In genomic region chr22:37518509-37519267, GRCh38 we compare ENCODE assay signal across 1 cellular context.
A peak's percentile ranks its signal among the peaks of the same experiment; 100 is the strongest.
TF ChIP-seq lines count a peak whose summit lies in the region.

No MANE protein-coding gene starts in this region.

TF ChIP-seq in HEK293, 187 proteins besides CTCF, POLR2A, EP300 and RAD21 (continued from another document and continues in another):
- TF ChIP-seq ZNF518A (tag by site-specific recombination; conservative IDR thresholded peaks at IDR 0.05; ENCODE audit: low read depth) (no peak), ZFP69B (tag by site-specific recombination; IDR thresholded peaks at IDR 0.05) (0 out of 2 replicates have a peak, but pooled peaks have one; percentile 20), ZNF776 (tag by site-specific recombination; IDR thresholded peaks at IDR 0.05; ENCODE audit: borderline replicate concordance) (no peak), ZNF707 (tag by site-specific recombination; IDR thresholded peaks at IDR 0.05) (no peak), ZNF544 (tag by site-specific recombination; IDR thresholded peaks at IDR 0.05) (no peak), HOXD13 (CRISPR knock-in tag; IDR thresholded peaks at IDR 0.05; ENCODE audit: borderline replicate concordance) (no peak), MEIS1 (CRISPR knock-in tag; IDR thresholded peaks at IDR 0.05; ENCODE audit: borderline replicate concordance) (no peak), MZF1 (tag by site-specific recombination; IDR thresholded peaks at IDR 0.05; ENCODE audit: borderline replicate concordance) (no peak), ZNF302 (tag by site-specific recombination; IDR thresholded peaks at IDR 0.05; ENCODE audit: low read depth) (no peak), ZNF600 (tag by site-specific recombination; IDR thresholded peaks at IDR 0.05) (peak; percentile 58; the same call in 1 of the 2 replicates), ZNF529 (tag by site-specific recombination; IDR thresholded peaks at IDR 0.05; ENCODE audit: insufficient replicate concordance) (no peak), ZNF341 (tag by site-specific recombination; IDR thresholded peaks at IDR 0.05; ENCODE audit: low read depth) (no peak), TSHZ1 (tag by site-specific recombination; IDR thresholded peaks at IDR 0.05; ENCODE audit: borderline replicate concordance) (no peak), ZNF521 (tag by site-specific recombination; IDR thresholded peaks at IDR 0.05) (no peak), ZSCAN18 (tag by site-specific recombination; IDR thresholded peaks at IDR 0.05) (no peak), ZNF664 (tag by site-specific recombination; IDR thresholded peaks at IDR 0.05) (no peak), ZNF184 (tag by site-specific recombination; IDR thresholded peaks at IDR 0.05) (no peak), ZBTB1 (tag by site-specific recombination; IDR thresholded peaks at IDR 0.05) (peak; percentile 41; the same call in 1 of the 2 replicates), TRIM28 (IDR thresholded peaks at IDR 0.05; ENCODE audit: borderline replicate concordance, low read length) (no peak), TCF7L2 (IDR thresholded peaks at IDR 0.05; ENCODE audit: borderline replicate concordance, low read depth, low read length) (no peak), ZNF292 (tag by site-specific recombination; IDR thresholded peaks at IDR 0.05; ENCODE audit: borderline replicate concordance, low read depth) (no peak), ZNF654 (tag by site-specific recombination; IDR thresholded peaks at IDR 0.05; ENCODE audit: low read depth) (no peak), ZNF585B (tag by site-specific recombination; IDR thresholded peaks at IDR 0.05) (no peak), OSR2 (tag by site-specific recombination; IDR thresholded peaks at IDR 0.05) (no peak), ZNF404 (tag by site-specific recombination; IDR thresholded peaks at IDR 0.05) (no peak), ZNF266 (tag by site-specific recombination; IDR thresholded peaks at IDR 0.05; ENCODE audit: low read depth) (no peak), ZBTB21 (tag by site-specific recombination; IDR thresholded peaks at IDR 0.05) (no peak), KLF17 (tag by site-specific recombination; IDR thresholded peaks at IDR 0.05) (peak; percentile 62; the same call in 1 of the 2 replicates), ZNF501 (tag by site-specific recombination; IDR thresholded peaks at IDR 0.05) (peak; percentile 36; the same call in 1 of the 2 replicates), ZNF221 (tag by site-specific recombination; IDR thresholded peaks at IDR 0.05; ENCODE audit: borderline replicate concordance) (no peak), GLIS2 (tag by site-specific recombination; IDR thresholded peaks at IDR 0.05) (peak; percentile 76), SCRT1 (tag by site-specific recombination; IDR thresholded peaks at IDR 0.05; ENCODE audit: borderline replicate concordance) (no peak), BCL11B (tag by site-specific recombination; IDR thresholded peaks at IDR 0.05; ENCODE audit: low read depth) (peak; percentile 68), ZIC2 (tag by site-specific recombination; IDR thresholded peaks at IDR 0.05) (peak; percentile 52; the same call in 1 of the 2 replicates), ZFHX2 (tag by site-specific recombination; conservative IDR thresholded peaks at IDR 0.05) (peak; percentile 80), ZNF530 (tag by site-specific recombination; IDR thresholded peaks at IDR 0.05; ENCODE audit: low read depth) (no peak), SCRT2 (tag by site-specific recombination; IDR thresholded peaks at IDR 0.05) (no peak)
- TF ChIP-seq, protein P1, sequence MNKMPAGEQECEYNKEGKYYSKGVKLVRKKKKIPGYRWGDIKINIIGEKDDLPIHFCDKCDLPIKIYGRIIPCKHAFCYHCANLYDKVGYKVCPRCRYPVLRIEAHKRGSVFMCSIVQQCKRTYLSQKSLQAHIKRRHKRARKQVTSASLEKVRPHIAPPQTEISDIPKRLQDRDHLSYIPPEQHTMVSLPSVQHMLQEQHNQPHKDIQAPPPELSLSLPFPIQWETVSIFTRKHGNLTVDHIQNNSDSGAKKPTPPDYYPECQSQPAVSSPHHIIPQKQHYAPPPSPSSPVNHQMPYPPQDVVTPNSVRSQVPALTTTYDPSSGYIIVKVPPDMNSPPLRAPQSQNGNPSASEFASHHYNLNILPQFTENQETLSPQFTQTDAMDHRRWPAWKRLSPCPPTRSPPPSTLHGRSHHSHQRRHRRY (tag by site-specific recombination; IDR thresholded peaks at IDR 0.05), result no peak
- TF ChIP-seq, protein P2, sequence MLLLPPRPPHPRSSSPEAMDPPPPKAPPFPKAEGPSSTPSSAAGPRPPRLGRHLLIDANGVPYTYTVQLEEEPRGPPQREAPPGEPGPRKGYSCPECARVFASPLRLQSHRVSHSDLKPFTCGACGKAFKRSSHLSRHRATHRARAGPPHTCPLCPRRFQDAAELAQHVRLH (tag by site-specific recombination; IDR thresholded peaks at IDR 0.05), result no peak
- TF ChIP-seq, protein P3, sequence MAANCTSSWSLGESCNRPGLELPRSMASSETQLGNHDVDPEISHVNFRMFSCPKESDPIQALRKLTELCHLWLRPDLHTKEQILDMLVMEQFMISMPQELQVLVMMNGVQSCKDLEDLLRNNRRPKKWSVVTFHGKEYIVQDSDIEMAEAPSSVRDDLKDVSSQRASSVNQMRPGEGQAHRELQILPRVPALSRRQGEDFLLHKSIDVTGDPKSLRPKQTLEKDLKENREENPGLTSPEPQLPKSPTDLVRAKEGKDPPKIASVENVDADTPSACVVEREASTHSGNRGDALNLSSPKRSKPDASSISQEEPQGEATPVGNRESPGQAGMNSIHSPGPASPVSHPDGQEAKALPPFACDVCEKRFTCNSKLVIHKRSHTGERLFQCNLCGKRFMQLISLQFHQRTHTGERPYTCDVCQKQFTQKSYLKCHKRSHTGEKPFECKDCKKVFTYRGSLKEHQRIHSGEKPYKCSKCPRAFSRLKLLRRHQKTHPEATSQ (tag by site-specific recombination; IDR thresholded peaks at IDR 0.05), result peak; percentile 66; the same call in 1 of the 2 replicates
- TF ChIP-seq, protein P4, sequence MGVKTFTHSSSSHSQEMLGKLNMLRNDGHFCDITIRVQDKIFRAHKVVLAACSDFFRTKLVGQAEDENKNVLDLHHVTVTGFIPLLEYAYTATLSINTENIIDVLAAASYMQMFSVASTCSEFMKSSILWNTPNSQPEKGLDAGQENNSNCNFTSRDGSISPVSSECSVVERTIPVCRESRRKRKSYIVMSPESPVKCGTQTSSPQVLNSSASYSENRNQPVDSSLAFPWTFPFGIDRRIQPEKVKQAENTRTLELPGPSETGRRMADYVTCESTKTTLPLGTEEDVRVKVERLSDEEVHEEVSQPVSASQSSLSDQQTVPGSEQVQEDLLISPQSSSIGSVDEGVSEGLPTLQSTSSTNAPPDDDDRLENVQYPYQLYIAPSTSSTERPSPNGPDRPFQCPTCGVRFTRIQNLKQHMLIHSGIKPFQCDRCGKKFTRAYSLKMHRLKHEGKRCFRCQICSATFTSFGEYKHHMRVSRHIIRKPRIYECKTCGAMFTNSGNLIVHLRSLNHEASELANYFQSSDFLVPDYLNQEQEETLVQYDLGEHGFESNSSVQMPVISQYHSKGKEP (tag by site-specific recombination; IDR thresholded peaks at IDR 0.05), result no peak
- TF ChIP-seq, protein P5, sequence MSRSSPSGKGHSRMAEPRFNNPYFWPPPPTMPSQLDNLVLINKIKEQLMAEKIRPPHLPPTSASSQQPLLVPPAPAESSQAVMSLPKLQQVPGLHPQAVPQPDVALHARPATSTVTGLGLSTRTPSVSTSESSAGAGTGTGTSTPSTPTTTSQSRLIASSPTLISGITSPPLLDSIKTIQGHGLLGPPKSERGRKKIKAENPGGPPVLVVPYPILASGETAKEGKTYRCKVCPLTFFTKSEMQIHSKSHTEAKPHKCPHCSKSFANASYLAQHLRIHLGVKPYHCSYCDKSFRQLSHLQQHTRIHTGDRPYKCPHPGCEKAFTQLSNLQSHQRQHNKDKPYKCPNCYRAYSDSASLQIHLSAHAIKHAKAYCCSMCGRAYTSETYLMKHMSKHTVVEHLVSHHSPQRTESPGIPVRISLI (tag by site-specific recombination; IDR thresholded peaks at IDR 0.05), result no peak
